In genomic region chr5:37984300-37984699, GRCh38 we compare ENCODE assay signal across 18 cellular contexts.
DNase-seq lines count a peak whose midpoint lies in the region; ATAC-seq, FAIRE-seq and TF ChIP-seq lines count a peak whose summit lies in the region.
"Had no signal": no experiment of that assay in that cellular context is flagged by ENCODE, and none has a peak within 500 bp of the region (broad histone marks: within the 10 kb centered on the region; RNA-seq: fewer than 3 reads in every experiment).

No MANE protein-coding gene starts in this region.

- peaks cover 25% of the 10 kb centered on the region for H3K4me1 ChIP-seq in left ventricle myocardium inferior

- no peaks in the 10 kb centered on the region for H3K36me3 ChIP-seq in left ventricle myocardium inferior

- no peak overlapping the region for H3K4me3 ChIP-seq in left ventricle myocardium inferior

- no peaks in the 10 kb centered on the region for H3K27me3 ChIP-seq in left ventricle myocardium inferior (ENCODE audit: low read depth)

- peak overlapping the region; percentile 12 for H3K27ac ChIP-seq in left ventricle myocardium inferior (replicated peaks)
- H3K27ac ChIP-seq: C4-2B had no signal

- intact Hi-C loops in left ventricle myocardium inferior (cut with micrococcal nuclease) = no loop called here
- intact Hi-C loops in Right ventricle myocardium superior (cut with DNase I) = no loop called here

- TF ChIP-seq POLR2A in GM12891 (IDR thresholded peaks at IDR 0.05; ENCODE audit: low read depth, low read length) = no peak

- H3K9me3 ChIP-seq in left ventricle myocardium inferior (replicated peaks) = peaks cover 14% of the 10 kb centered on the region

- ATAC-seq in Right ventricle myocardium superior (ENCODE audit: poor library complexity) = no peak
- no peak for ATAC-seq in HG03439 (IDR thresholded peaks at IDR 0.05; ENCODE audit: unreplicated experiment)
- ATAC-seq: HCT116, HepG2 had no signal

- no peak for DNase-seq in left ventricle myocardium inferior
- no peak for DNase-seq in Right ventricle myocardium superior
- peak; percentile 53 to 72 for DNase-seq in NCI-H526 (lab: John Stamatoyannopoulos, UW)
- peak; percentile 26 for DNase-seq in myocyte (ENCODE audit: low read depth)
- no peak for DNase-seq in GM12891 (ENCODE audit: insufficient read length, low spot score)
- DNase-seq in hypothalamus (lab: John Stamatoyannopoulos, UW) = no peak
- DNase-seq: 8988T; CD4-positive, alpha-beta T cell; DMS153; DMS79; GDM1; GOT3; H7; HFFc6 had no signal

- FAIRE-seq in GM12891 (lab: Jason Lieb, UNC) = no peak
- FAIRE-seq: HepG2 had no signal

- no peak for TF ChIP-seq CTCF in left ventricle myocardium inferior (IDR thresholded peaks at IDR 0.05; ENCODE audit: borderline replicate concordance)

TF ChIP-seq in GM12891, 5 proteins besides CTCF, POLR2A, EP300 and RAD21:
- TF ChIP-seq PAX5 (IDR thresholded peaks at IDR 0.05; ENCODE audit: insufficient read depth, low read length, severe bottlenecking) (no peak), SPI1 (IDR thresholded peaks at IDR 0.05; ENCODE audit: low read depth, low read length) (no peak), TAF1 (IDR thresholded peaks at IDR 0.05; ENCODE audit: low read depth, low read length) (no peak), POU2F2 (IDR thresholded peaks at IDR 0.05; ENCODE audit: low read depth, low read length) (no peak), POLR2AphosphoS5 (IDR thresholded peaks at IDR 0.05; ENCODE audit: low read depth, low read length) (no peak)

Comparison
In these comparisons a context has a peak if more than half of its experiments do, and no peak if none do; other contexts are left out.
1. DNase-seq: peak in NCI-H526 (2 of 2) and myocyte (single experiment); none in left ventricle myocardium inferior (single experiment), Right ventricle myocardium superior (single experiment), GM12891 (single experiment) and hypothalamus (0 of 51).